In the genomic region with DNA sequence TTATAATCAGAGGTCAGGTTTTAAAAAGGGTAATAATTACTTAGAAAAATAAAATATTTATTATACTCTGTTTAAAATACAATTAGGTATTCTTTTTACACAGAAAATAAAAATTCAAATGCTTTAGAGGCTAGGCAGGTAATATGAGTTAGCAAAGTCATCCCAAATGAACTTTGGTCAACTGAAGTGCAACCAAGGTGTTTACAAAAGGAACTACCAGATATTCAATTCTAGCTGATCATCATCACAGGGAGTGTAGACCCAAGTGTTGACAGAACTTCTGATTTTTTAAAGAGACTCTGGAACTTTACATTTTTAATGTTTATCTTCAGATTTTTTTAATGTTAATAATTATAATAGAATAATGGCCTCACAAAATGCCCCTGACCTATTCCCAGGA, we compare ENCODE assay signal across 27 cellular contexts.
"Had no signal": no experiment of that assay in that cellular context is flagged by ENCODE, and none has a peak within 500 bp of the region (broad histone marks: within the 10 kb centered on the region; RNA-seq: fewer than 3 reads in every experiment).

No MANE protein-coding gene starts in this region.

- H3K27ac ChIP-seq: colonic mucosa, coronary artery, dorsolateral prefrontal cortex, epithelial cell of prostate, esophagus muscularis mucosa, esophagus squamous epithelium, foreskin keratinocyte, gastrocnemius medialis, gastroesophageal sphincter, heart left ventricle had no signal

- FAIRE-seq: colon, endometrium, endothelial cell of umbilical vein, frontal cortex had no signal

- DNase-seq: colonic mucosa; cortex of kidney; dermis blood vessel endothelial cell; dorsolateral prefrontal cortex; effector CD4-positive, alpha-beta T cell; effector CD8-positive, alpha-beta T cell; effector memory CD4-positive, alpha-beta T cell; effector memory CD8-positive, alpha-beta T cell; endodermal cell; erythroblast; esophagus squamous epithelium; foreskin fibroblast; foreskin keratinocyte; foreskin melanocyte; gastrocnemius medialis; glutamatergic neuron; head of caudate nucleus; heart left ventricle had no signal

- H3K4me1 ChIP-seq: colonic mucosa, esophagus muscularis mucosa, esophagus squamous epithelium, gastrocnemius medialis, gastroesophageal sphincter, heart left ventricle had no signal

- H3K27me3 ChIP-seq: colonic mucosa, dorsolateral prefrontal cortex, esophagus muscularis mucosa, esophagus squamous epithelium, foreskin keratinocyte, gastrocnemius medialis, gastroesophageal sphincter, heart left ventricle had no signal

- H3K36me3 ChIP-seq: colonic mucosa, esophagus muscularis mucosa, esophagus squamous epithelium, gastrocnemius medialis, gastroesophageal sphincter, heart left ventricle had no signal

- H3K4me3 ChIP-seq: colonic mucosa, coronary artery, dorsolateral prefrontal cortex, esophagus muscularis mucosa, esophagus squamous epithelium, gastrocnemius medialis, gastroesophageal sphincter, heart left ventricle had no signal

- H3K9me3 ChIP-seq: colonic mucosa, esophagus muscularis mucosa, gastrocnemius medialis, gastroesophageal sphincter had no signal

- ATAC-seq: effector memory CD8-positive, alpha-beta T cell; esophagus mucosa; foreskin keratinocyte; gastrocnemius medialis; gastroesophageal sphincter; heart left ventricle had no signal
